Comparison of ENCODE assay signal across 24 cellular contexts in genomic region chr17:14015286-14015685, GRCh38.
"Had no signal": no experiment of that assay in that cellular context is flagged by ENCODE, and none has a peak within 500 bp of the region (broad histone marks: within the 10 kb centered on the region; RNA-seq: fewer than 3 reads in every experiment).

No MANE protein-coding gene starts in this region.

- H3K27me3 ChIP-seq: adrenal gland, brain microvascular endothelial cell, right atrium auricular region had no signal

- H3K27ac Mint-ChIP-seq: activated CD4-positive, alpha-beta memory T cell treated with anti-CD3 and anti-CD28 coated beads for 36 hours; activated CD8-positive, alpha-beta memory T cell treated with anti-CD3 and anti-CD28 coated beads, Interleukin-2, amount 10 ng/mL, durations not matched to agents 7 days and 5 days; activated T-cell treated with anti-CD3 and anti-CD28 coated beads, Interleukin-2, amount 50 U/mL, for 24 hours; dendritic cell treated with granulocyte-macrophage colony-stimulating factor and Interleukin-4, amounts not matched to agents 40 ng/mL and 50 ng/mL, for 4 days had no signal

- DNase-seq: activated CD4-positive, alpha-beta memory T cell treated with anti-CD3 and anti-CD28 coated beads for 36 hours; activated CD8-positive, alpha-beta memory T cell treated with anti-CD3 and anti-CD28 coated beads, Interleukin-2, amount 10 ng/mL, durations not matched to agents 7 days and 5 days; activated naive CD4-positive, alpha-beta T cell treated with anti-CD3 and anti-CD28 coated beads, Interleukin-2, amount 50 U/mL, for 16 hours; activated T-cell treated with anti-CD3 and anti-CD28 coated beads, Interleukin-2, amount 50 U/mL, for 24 hours; brain microvascular endothelial cell; cerebellar nuclear complex; effector memory CD8-positive, alpha-beta T cell; heart right ventricle; left colon; midbrain; naive B cell; stimulated activated CD4-positive, alpha-beta T cell treated with anti-CD3 and anti-CD28 coated beads, Interleukin-4, amount 100 ng/mL, for 4 hours; stimulated activated CD8-positive, alpha-beta memory T cell treated with anti-CD3 and anti-CD28 coated beads, Interleukin-4, amount 100 ng/mL, for 48 hours; stimulated activated naive CD4-positive, alpha-beta T cell treated with Interleukin-2 at 50 U/mL for 16 hours; trophoblast cell; WERI-Rb-1 had no signal

- H3K9me3 ChIP-seq: adrenal gland, gastroesophageal sphincter, heart right ventricle had no signal

- H3K4me1 ChIP-seq: adrenal gland, parathyroid adenoma, right atrium auricular region had no signal

- H3K9ac ChIP-seq: parathyroid adenoma had no signal

- H2AFZ ChIP-seq: parathyroid adenoma had no signal

- H3K9me3 Mint-ChIP-seq: activated CD4-positive, alpha-beta memory T cell treated with anti-CD3 and anti-CD28 coated beads for 36 hours; activated T-cell treated with anti-CD3 and anti-CD28 coated beads, Interleukin-2, amount 50 U/mL, for 24 hours; dendritic cell treated with granulocyte-macrophage colony-stimulating factor and Interleukin-4, amounts not matched to agents 40 ng/mL and 50 ng/mL, for 4 days; effector memory CD8-positive, alpha-beta T cell had no signal

- FAIRE-seq: islet of Langerhans had no signal

- H3K36me3 Mint-ChIP-seq: activated CD4-positive, alpha-beta memory T cell treated with anti-CD3 and anti-CD28 coated beads for 36 hours had no signal

- H3K4me3 Mint-ChIP-seq: activated CD4-positive, alpha-beta memory T cell treated with anti-CD3 and anti-CD28 coated beads for 36 hours; activated CD8-positive, alpha-beta memory T cell treated with anti-CD3 and anti-CD28 coated beads, Interleukin-2, amount 10 ng/mL, durations not matched to agents 7 days and 5 days; activated T-cell treated with anti-CD3 and anti-CD28 coated beads, Interleukin-2, amount 50 U/mL, for 24 hours; dendritic cell treated with granulocyte-macrophage colony-stimulating factor and Interleukin-4, amounts not matched to agents 40 ng/mL and 50 ng/mL, for 4 days; effector memory CD8-positive, alpha-beta T cell; naive B cell had no signal

- ATAC-seq: activated CD8-positive, alpha-beta memory T cell treated with anti-CD3 and anti-CD28 coated beads, Interleukin-2, amount 10 ng/mL, durations not matched to agents 7 days and 5 days; effector memory CD8-positive, alpha-beta T cell; gastroesophageal sphincter; heart right ventricle; left colon had no signal

- H3K79me2 ChIP-seq: parathyroid adenoma had no signal

- H3K36me3 ChIP-seq: adrenal gland, brain microvascular endothelial cell, gastroesophageal sphincter, heart right ventricle, right atrium auricular region, WERI-Rb-1 had no signal

- H3K27ac ChIP-seq: adrenal gland, brain microvascular endothelial cell, gastroesophageal sphincter, heart right ventricle, parathyroid adenoma, right atrium auricular region, WERI-Rb-1 had no signal

- H3K27me3 Mint-ChIP-seq: activated CD8-positive, alpha-beta memory T cell treated with anti-CD3 and anti-CD28 coated beads, Interleukin-2, amount 10 ng/mL, durations not matched to agents 7 days and 5 days; activated T-cell treated with anti-CD3 and anti-CD28 coated beads, Interleukin-2, amount 50 U/mL, for 24 hours had no signal

- H3K4me2 ChIP-seq: smooth muscle cell had no signal

- H3K4me3 ChIP-seq: adrenal gland, gastroesophageal sphincter, heart right ventricle, lung, right atrium auricular region, smooth muscle cell had no signal
